9 cellular contexts compared by ENCODE assay signal in the genomic region with DNA sequence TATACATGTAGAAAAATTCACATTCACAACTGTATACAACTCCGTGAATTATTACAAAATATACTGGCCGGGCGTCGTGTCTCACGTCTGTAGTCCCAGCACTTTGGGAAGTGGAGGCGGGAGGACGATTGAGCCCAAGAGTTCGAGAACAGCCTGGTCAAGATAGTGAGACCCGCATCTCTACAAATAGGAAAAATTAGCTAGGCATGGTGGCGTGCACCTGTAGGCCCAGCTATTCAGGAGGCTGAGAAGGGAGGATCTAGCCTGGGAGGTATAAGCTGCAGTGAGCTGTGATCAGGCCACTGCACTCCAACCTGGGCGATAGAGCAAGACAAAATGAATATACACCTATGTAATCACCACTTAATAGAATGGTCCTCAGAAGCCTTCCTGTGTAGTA. TPM values are rescaled to one million over a fixed set of nuclear protein-coding genes. Genes with fewer than 3 reads are reported as not detected.
DNase-seq lines count a peak whose midpoint lies in the region; ATAC-seq, FAIRE-seq and TF ChIP-seq lines count a peak whose summit lies in the region.
"Had no signal": no experiment of that assay in that cellular context is flagged by ENCODE, and none has a peak within 500 bp of the region (broad histone marks: within the 10 kb centered on the region; RNA-seq: fewer than 3 reads in every experiment).

No MANE protein-coding gene starts in this region.

- H3K27me3 ChIP-seq in CD8-positive, alpha-beta memory T cell (ENCODE audit: insufficient read depth, low read length, poor library complexity, severe bottlenecking), result no peaks in the 10 kb centered on the region
- H3K27me3 ChIP-seq in K562 (ENCODE audit: control insufficient read depth in 2 of 2, insufficient read depth in 2 of 2, low read length in 2 of 2) (no peaks in the 10 kb centered on the region), small intestine (ENCODE audit: control insufficient read depth in 2 of 2, insufficient read depth in 2 of 2, low read length in 2 of 2) (no peaks in the 10 kb centered on the region)

- H3K9me3 Mint-ChIP-seq in CD8-positive, alpha-beta memory T cell, result no peaks in the 10 kb centered on the region
- no peaks in the 10 kb centered on the region for H3K9me3 Mint-ChIP-seq in naive thymus-derived CD8-positive, alpha-beta T cell

- no peaks in the 10 kb centered on the region for H3K36me3 ChIP-seq in CD8-positive, alpha-beta memory T cell (ENCODE audit: insufficient read depth, low read length)
- peaks cover 40% of the 10 kb centered on the region for H3K36me3 ChIP-seq in K562 (ENCODE audit: control insufficient read depth, insufficient read depth, low read length)
- H3K36me3 ChIP-seq in small intestine (ENCODE audit: control insufficient read depth in 2 of 2, insufficient read depth in 2 of 2, low read length in 2 of 2), result peaks cover 0 to 5% of the 10 kb centered on the region in 2 donors

- H3K4me1 Mint-ChIP-seq in CD8-positive, alpha-beta memory T cell, result peaks cover 19 to 28% (median 20%) of the 10 kb centered on the region in 3 donors
- peaks cover 12 to 31% (median 26%) of the 10 kb centered on the region in 4 donors for H3K4me1 Mint-ChIP-seq in naive thymus-derived CD8-positive, alpha-beta T cell

- H3K27me3 Mint-ChIP-seq in CD8-positive, alpha-beta memory T cell, result no peaks in the 10 kb centered on the region
- H3K27me3 Mint-ChIP-seq in naive thymus-derived CD8-positive, alpha-beta T cell, result no peaks in the 10 kb centered on the region

- DNase-seq in CD8-positive, alpha-beta memory T cell, result no peak
- no peak for DNase-seq in LNCaP clone FGC (ENCODE audit: low read depth)
- DNase-seq in K562 (ENCODE audit: extremely low read depth in 1 of 4, low spot score in 3 of 4), result peak in 1 of 4 experiments; percentile 24
- DNase-seq in naive thymus-derived CD8-positive, alpha-beta T cell, result no peak
- DNase-seq in small intestine, result no peak
- DNase-seq in cerebellar cortex (ENCODE audit: low spot score), result no peak

- H3K4me3 ChIP-seq in CD8-positive, alpha-beta memory T cell (ENCODE audit: low read length), result no peak overlapping the region
- H3K4me3 ChIP-seq in LNCaP clone FGC (ENCODE audit: low read depth, low read length) (peak overlapping the region; percentile 83; the same call in 1 of the 2 replicates), K562 (peak overlapping the region; percentile 54), small intestine (ENCODE audit: low read depth in 1 of 2, low read length in 2 of 2) (no peak overlapping the region)

- H3K4me2 ChIP-seq in K562 (ENCODE audit: insufficient read depth, low read length), result peak overlapping the region; percentile 88

- TF ChIP-seq RAD21 in K562 (CRISPR knock-in tag; conservative IDR thresholded peaks at IDR 0.05 in 1 of 2, IDR thresholded peaks at IDR 0.05 in 1 of 2), result no peak

- no peaks in the 10 kb centered on the region for H4K20me1 ChIP-seq in K562 (replicated peaks; ENCODE audit: control insufficient read depth, insufficient read depth, low read length)

- no peaks in the 10 kb centered on the region for H3K9me3 ChIP-seq in CD8-positive, alpha-beta memory T cell (ENCODE audit: low read length)
- H3K9me3 ChIP-seq in K562 (replicated peaks; ENCODE audit: control insufficient read depth, insufficient read depth, low read depth, low read length) (no peaks in the 10 kb centered on the region), small intestine (ENCODE audit: control insufficient read depth, low read depth) (no peaks in the 10 kb centered on the region)

- intact Hi-C loops in K562 (cut with micrococcal nuclease), result no loop called here

- TF ChIP-seq CTCF in LNCaP clone FGC (IDR thresholded peaks at IDR 0.05; ENCODE audit: control insufficient read depth, extremely low read depth, insufficient read depth) (no peak), K562 (IDR thresholded peaks at IDR 0.05 in 2 of 3, conservative IDR thresholded peaks at IDR 0.05 in 1 of 3; ENCODE audit: insufficient read depth in 2 of 3, low read depth in 1 of 3, low read length in 3 of 3) (no peak)

- peak; percentile 69 for FAIRE-seq in K562 (lab: Jason Lieb, UNC)
- no peak for FAIRE-seq in small intestine (lab: Jason Lieb, UNC)
- FAIRE-seq: GM12891 had no signal

- H3K36me3 Mint-ChIP-seq in CD8-positive, alpha-beta memory T cell, result peaks cover 0 to 26% (median 0%) of the 10 kb centered on the region in 3 donors
- peaks cover 0 to 7% (median 3%) of the 10 kb centered on the region in 3 donors for H3K36me3 Mint-ChIP-seq in naive thymus-derived CD8-positive, alpha-beta T cell

- 5% methylated on average over 11 of the region's 11 CpGs for WGBS in K562 (ENCODE audit: insufficient coverage, low coverage, missing lambda C conversion rate)
- 82 to 85% (median 82%) methylated on average over 11 of the region's 11 CpGs for WGBS in small intestine, 3 donors

- TF ChIP-seq POLR2A in K562 (conservative IDR thresholded peaks at IDR 0.05), result no peak

- peaks cover 53% of the 10 kb centered on the region for H3K79me2 ChIP-seq in K562 (ENCODE audit: control insufficient read depth, insufficient read depth, low read length)

- H3K9me1 ChIP-seq in K562 (ENCODE audit: control insufficient read depth, insufficient read depth, low read length), result no peaks in the 10 kb centered on the region

- peak overlapping the region; percentile 16; the same call in 1 of the 2 replicates for H2AFZ ChIP-seq in K562 (ENCODE audit: low read depth, low read length)

- ATAC-seq in K562 (no peak), HG02885 (IDR thresholded peaks at IDR 0.05; ENCODE audit: poor library complexity, unreplicated experiment) (no peak), GM18498 (IDR thresholded peaks at IDR 0.05; ENCODE audit: unreplicated experiment) (no peak)
- no peak for ATAC-seq in naive thymus-derived CD8-positive, alpha-beta T cell

- H3K9ac ChIP-seq in K562 (ENCODE audit: insufficient read depth in 1 of 2, low read depth in 2 of 2, low read length in 2 of 2), result peak overlapping the region; percentile 86 to 99; a peak in 3 of 4 replicates

- no peak overlapping the region for H3K27ac ChIP-seq in CD8-positive, alpha-beta memory T cell (ENCODE audit: low read depth, low read length)
- H3K27ac ChIP-seq in K562 (ENCODE audit: extremely low read depth, low read depth, low read length), result peak overlapping the region; percentile 90; the same call in 2 of the 3 replicates
- no peak overlapping the region for H3K27ac ChIP-seq in small intestine (ENCODE audit: low read depth in 1 of 2, low read length in 1 of 2)

- peak overlapping the region; percentile 33 to 99 (median 96) for H3K4me3 Mint-ChIP-seq in CD8-positive, alpha-beta memory T cell
- H3K4me3 Mint-ChIP-seq in naive thymus-derived CD8-positive, alpha-beta T cell, result peak overlapping the region in 9 of 10 donors; percentile 94 to 100 (median 99)

- POLR2A ChIA-PET in CD8-positive, alpha-beta memory T cell (lab: Charles Lee), result no interaction called here
- POLR2A ChIA-PET in K562 (lab: Yijun Ruan, JAX), result interaction anchor here (0.5 to 2.8 kb wide), 6 partner anchors 9 to 112 kb away, joined by 3 to 9 read pairs (median 4); a partner anchor contains a TSS
- POLR2A ChIA-PET in naive thymus-derived CD8-positive, alpha-beta T cell (lab: Charles Lee), result no interaction called here

- in situ Hi-C loops in K562 (cut with MboI), result no loop called here

- no TSS peak for BruUV-seq in K562 (replicated peaks; lab: Mats Ljungman, UMichigan)

- peaks cover 8% of the 10 kb centered on the region for H3K4me1 ChIP-seq in CD8-positive, alpha-beta memory T cell (ENCODE audit: insufficient read depth, low read length)
- peaks cover 5 to 14% of the 10 kb centered on the region in 2 experiments; a peak in 4 of 5 replicates for H3K4me1 ChIP-seq in K562 (replicated peaks in 1 of 2; ENCODE audit: control insufficient read depth in 2 of 2, insufficient read depth in 2 of 2, low read length in 2 of 2)
- peaks cover 1 to 6% of the 10 kb centered on the region in 2 donors for H3K4me1 ChIP-seq in small intestine (ENCODE audit: control insufficient read depth in 2 of 2, insufficient read depth in 1 of 2, low read depth in 1 of 2, low read length in 1 of 2)

- TF ChIP-seq EP300 in K562 (IDR thresholded peaks at IDR 0.05; ENCODE audit: low read length), result no peak

- peak overlapping the region in 3 of 8 donors; percentile 35 to 97 (median 79) for H3K27ac Mint-ChIP-seq in CD8-positive, alpha-beta memory T cell
- peak overlapping the region in 2 of 10 donors; percentile 19 to 99 for H3K27ac Mint-ChIP-seq in naive thymus-derived CD8-positive, alpha-beta T cell

- CTCF ChIA-PET in CD8-positive, alpha-beta memory T cell (lab: Charles Lee), result interaction anchor here (1.3 to 3.9 kb wide), 2 partner anchors 87 to 198 kb away, joined by 3 to 16 read pairs; a partner anchor contains a TSS
- CTCF ChIA-PET in K562 (lab: Yijun Ruan, JAX; ENCODE audit: low intra/inter-chr PET ratio), result no interaction called here

RNA-seq across cellular contexts. Expression of a gene that starts 1.3 kb away (rescaled TPM):
- 10 to 100 TPM; 54.3 to 57.6 TPM for total RNA-seq in CD8-positive, alpha-beta memory T cell
- 1.7 TPM for polyA plus RNA-seq in CD8-positive, alpha-beta memory T cell
- total RNA-seq in K562 (2011; cell fraction: chromatin; rRNA removed; ENCODE audit: low replicate concordance), result 42.1 and 48.9 TPM in 2 replicates
- total RNA-seq in K562 (2011; cell fraction: nucleolus; rRNA removed), result 41.2 and 42.0 TPM in 2 replicates
- total RNA-seq in K562 (2011; cell fraction: nucleoplasm; rRNA removed), result 38.6 and 43.4 TPM in 2 replicates
- total RNA-seq in K562 (2014; rRNA removed), result 34.6 and 41.9 TPM in 2 replicates
- total RNA-seq in K562 (2014; rRNA removed; fragmentation: Illumina TruSeq; extraction: Trizol), result 29.8 and 35.7 TPM in 2 replicates
- 25.4 and 26.8 TPM in 2 replicates for total RNA-seq in K562 (2015; rRNA removed; fragmentation: Illumina TruSeq; extraction: Trizol)
- total RNA-seq in K562 (2021), result 55.3 and 63.8 TPM in 2 replicates
- polyA plus RNA-seq in K562 (2011; rRNA removed), result 40.7 and 49.7 TPM in 2 replicates
- 42.9 and 45.9 TPM in 2 replicates for polyA plus RNA-seq in K562 (2011; cell fraction: cytosol; rRNA removed)
- polyA plus RNA-seq in K562 (2011; cell fraction: nucleus; rRNA removed), result 33.2 and 40.6 TPM in 2 replicates
- 48.5 and 49.7 TPM in 2 replicates for polyA plus RNA-seq in K562 (2012)
- 48.5 and 52.3 TPM in 2 replicates for polyA plus RNA-seq in K562 (2014; fragmentation: Illumina TruSeq; extraction: Trizol)
- 10 to 100 TPM; 16.0 to 16.6 TPM for polyA plus RNA-seq in K562 (2014; fragmentation: Nextera tagmentation; extraction: Ambion mirVana)
- 44.8 and 46.7 TPM in 2 replicates for polyA plus RNA-seq in K562 (2014; rRNA removed)
- 42.0 and 48.3 TPM in 2 replicates for polyA minus RNA-seq in K562 (2011; rRNA and poly(A)+ RNA removed)
- polyA minus RNA-seq in K562 (2011; cell fraction: cytosol; rRNA and poly(A)+ RNA removed), result 25.9 and 29.5 TPM in 2 replicates
- 14.4 and 23.3 TPM in 2 replicates for polyA minus RNA-seq in K562 (2011; cell fraction: nucleus; rRNA and poly(A)+ RNA removed)
- total RNA-seq in naive thymus-derived CD8-positive, alpha-beta T cell, result 1 to 10 TPM in 1 of 2 experiments, under 1 TPM in 1; 0.69 to 1.1 TPM
- under 1 TPM in 1 of 3 donors, not detected in 2; 0.46 TPM for polyA plus RNA-seq in naive thymus-derived CD8-positive, alpha-beta T cell
- polyA plus RNA-seq in small intestine, result 1 to 10 TPM in 2 of 3 donors, under 1 TPM in 1; 0.89 to 8.4 (median 1.9) TPM

RNA-seq across cellular contexts. Expression of a gene that starts 58.8 kb away (rescaled TPM):
- total RNA-seq in CD8-positive, alpha-beta memory T cell, result 10 to 100 TPM; 42.4 to 43.3 TPM
- polyA plus RNA-seq in CD8-positive, alpha-beta memory T cell, result 35.1 TPM
- total RNA-seq in K562 (2011; cell fraction: chromatin; rRNA removed; ENCODE audit: low replicate concordance), result 63.2 and 82.7 TPM in 2 replicates
- total RNA-seq in K562 (2011; cell fraction: nucleolus; rRNA removed), result 59.7 and 60.7 TPM in 2 replicates
- 60.9 and 71.7 TPM in 2 replicates for total RNA-seq in K562 (2011; cell fraction: nucleoplasm; rRNA removed)
- total RNA-seq in K562 (2014; rRNA removed) (25.9 and 33.8 TPM in 2 replicates), K562 (2014; rRNA removed; fragmentation: Illumina TruSeq; extraction: Trizol) (23.5 and 24.9 TPM in 2 replicates), K562 (2015; rRNA removed; fragmentation: Illumina TruSeq; extraction: Trizol) (25.4 and 26.4 TPM in 2 replicates), K562 (2021) (38.2 and 39.4 TPM in 2 replicates)
- polyA plus RNA-seq in K562 (2011; rRNA removed) (28.9 and 32.7 TPM in 2 replicates), K562 (2014; fragmentation: Illumina TruSeq; extraction: Trizol) (31.4 and 33.3 TPM in 2 replicates), K562 (2014; fragmentation: Nextera tagmentation; extraction: Ambion mirVana) (1 to 10 TPM; 8.1 to 8.9 TPM), K562 (2014; rRNA removed) (35.7 and 36.4 TPM in 2 replicates), small intestine (10 to 100 TPM; 36.6 to 80.8 (median 68.7) TPM)
- 22.9 and 23.4 TPM in 2 replicates for polyA plus RNA-seq in K562 (2011; cell fraction: cytosol; rRNA removed)
- 38.7 and 41.9 TPM in 2 replicates for polyA plus RNA-seq in K562 (2011; cell fraction: nucleus; rRNA removed)
- 32.4 and 38.8 TPM in 2 replicates for polyA plus RNA-seq in K562 (2012)
- polyA minus RNA-seq in K562 (2011; rRNA and poly(A)+ RNA removed), result 19.4 and 23.6 TPM in 2 replicates
- 13.7 and 16.1 TPM in 2 replicates for polyA minus RNA-seq in K562 (2011; cell fraction: cytosol; rRNA and poly(A)+ RNA removed)
- polyA minus RNA-seq in K562 (2011; cell fraction: nucleus; rRNA and poly(A)+ RNA removed), result 13.3 and 25.8 TPM in 2 replicates
- 10 to 100 TPM; 18.2 to 19.1 TPM for total RNA-seq in naive thymus-derived CD8-positive, alpha-beta T cell
- polyA plus RNA-seq in naive thymus-derived CD8-positive, alpha-beta T cell, result 10 to 100 TPM; 13.4 to 19.4 (median 16.8) TPM

Comparison
In these comparisons a context has a peak if more than half of its experiments do, and no peak if none do; other contexts are left out.
1. H3K4me3 ChIP-seq: peak in LNCaP clone FGC (single experiment) and K562 (single experiment); none in CD8-positive, alpha-beta memory T cell (single experiment) and small intestine (0 of 2).